1 cellular context compared by ENCODE assay signal in genomic region chr1:180912211-180912800, GRCh38.
A peak's percentile ranks its signal among the peaks of the same experiment; 100 is the strongest.
TF ChIP-seq lines count a peak whose summit lies in the region.

No MANE protein-coding gene starts in this region.

TF ChIP-seq in WTC11, 78 proteins besides CTCF, POLR2A, EP300 and RAD21 (continued from another document and continues in another):
- TF ChIP-seq HMGXB4 (CRISPR knock-in tag; IDR thresholded peaks at IDR 0.05) (peak; percentile 57; the same call in 1 of the 2 replicates), ZNF138 (CRISPR knock-in tag; conservative IDR thresholded peaks at IDR 0.05) (no peak), SP1 (CRISPR knock-in tag; conservative IDR thresholded peaks at IDR 0.05) (no peak), GTF2I (CRISPR knock-in tag; conservative IDR thresholded peaks at IDR 0.05) (no peak), ZNF512 (CRISPR knock-in tag; IDR thresholded peaks at IDR 0.05; ENCODE audit: borderline replicate concordance) (no peak), ZNF317 (CRISPR knock-in tag; IDR thresholded peaks at IDR 0.05; ENCODE audit: borderline replicate concordance, low read depth) (no peak), CBFB (CRISPR knock-in tag; IDR thresholded peaks at IDR 0.05; ENCODE audit: low read depth) (no peak), FOXK1 (CRISPR knock-in tag; IDR thresholded peaks at IDR 0.05) (0 out of 2 replicates have a peak, but pooled peaks have one; percentile 36), ATF3 (CRISPR knock-in tag; conservative IDR thresholded peaks at IDR 0.05) (no peak), NFATC4 (CRISPR knock-in tag; IDR thresholded peaks at IDR 0.05) (no peak), FOXP1 (CRISPR knock-in tag; IDR thresholded peaks at IDR 0.05; ENCODE audit: borderline replicate concordance) (no peak; the same call in 1 of the 2 replicates), ARID4B (CRISPR knock-in tag; IDR thresholded peaks at IDR 0.05; ENCODE audit: borderline replicate concordance) (0 out of 2 replicates have a peak, but pooled peaks have one; percentile 30), JUN (CRISPR knock-in tag; IDR thresholded peaks at IDR 0.05) (no peak), E2F4 (CRISPR knock-in tag; IDR thresholded peaks at IDR 0.05; ENCODE audit: borderline replicate concordance, low read depth) (no peak), SMAD4 (CRISPR knock-in tag; IDR thresholded peaks at IDR 0.05) (no peak), ZNF281 (CRISPR knock-in tag; IDR thresholded peaks at IDR 0.05) (no peak), AR (CRISPR knock-in tag; IDR thresholded peaks at IDR 0.05) (no peak), ATF6 (CRISPR knock-in tag; IDR thresholded peaks at IDR 0.05) (no peak), FOXP4 (CRISPR knock-in tag; IDR thresholded peaks at IDR 0.05) (peak; percentile 83), AFF4 (CRISPR knock-in tag; IDR thresholded peaks at IDR 0.05; ENCODE audit: borderline replicate concordance) (no peak), ERG (CRISPR knock-in tag; IDR thresholded peaks at IDR 0.05) (no peak)
